Comparison of ENCODE assay signal across 23 cellular contexts in genomic region chr16:57633383-57634064, GRCh38. TPM values are rescaled to one million over a fixed set of nuclear protein-coding genes. Genes with fewer than 3 reads are reported as not detected.
DNase-seq lines count a peak whose midpoint lies in the region; ATAC-seq, FAIRE-seq and TF ChIP-seq lines count a peak whose summit lies in the region.
"Had no signal": no experiment of that assay in that cellular context is flagged by ENCODE, and none has a peak within 500 bp of the region (broad histone marks: within the 10 kb centered on the region; RNA-seq: fewer than 3 reads in every experiment).

No MANE protein-coding gene starts in this region.

- peak overlapping the region; percentile 43 for H3K4me2 ChIP-seq in PC-3 (ENCODE audit: low read length)

- FAIRE-seq in kidney (lab: Jason Lieb, UNC) = no peak
- FAIRE-seq: pancreas had no signal

- no peaks in the 10 kb centered on the region for H4K20me1 ChIP-seq in PC-3 (ENCODE audit: low read length)

- H3K27me3 ChIP-seq in PC-3 (ENCODE audit: low read length) (no peaks in the 10 kb centered on the region), stomach smooth muscle (ENCODE audit: control insufficient read depth in 1 of 2, insufficient read depth in 2 of 2, low read length in 2 of 2) (peaks cover 19 to 32% of the 10 kb centered on the region in 2 donors), sigmoid colon (peaks cover 7 to 77% (median 19%) of the 10 kb centered on the region in 3 donors)
- H3K27me3 ChIP-seq in naive thymus-derived CD4-positive, alpha-beta T cell (ENCODE audit: control insufficient read depth in 2 of 2, insufficient read depth in 2 of 2, low read length in 2 of 2) = peaks cover 0 to 4% of the 10 kb centered on the region in 2 donors
- H3K27me3 ChIP-seq: pancreas had no signal

- H3K4me1 ChIP-seq in HEK293 (ENCODE audit: control insufficient read depth, insufficient read depth, low read length) (no peaks in the 10 kb centered on the region), PC-3 (ENCODE audit: insufficient read depth, low read length) (peaks cover 46% of the 10 kb centered on the region), kidney (ENCODE audit: control insufficient read depth in 1 of 2, insufficient read depth in 1 of 2, low read depth in 1 of 2, low read length in 2 of 2) (peaks cover 70 to 76% of the 10 kb centered on the region in 2 donors), stomach smooth muscle (ENCODE audit: control insufficient read depth, insufficient read depth, low read length) (peaks cover 17% of the 10 kb centered on the region), sigmoid colon (peaks cover 0 to 9% (median 4%) of the 10 kb centered on the region in 4 donors)
- no peaks in the 10 kb centered on the region for H3K4me1 ChIP-seq in naive thymus-derived CD4-positive, alpha-beta T cell (ENCODE audit: control insufficient read depth in 2 of 2, insufficient read depth in 2 of 2, low read length in 2 of 2)

- WGBS in sigmoid colon, 2 donors = 89 to 93% methylated on average over 11 of the region's 11 CpGs

- H3F3A ChIP-seq in PC-3 (ENCODE audit: low read length, unreplicated experiment) = no peaks in the 10 kb centered on the region

- H2AFZ ChIP-seq in PC-3 (ENCODE audit: low read length) = no peak overlapping the region

- peaks cover 4 to 7% (median 6%) of the 10 kb centered on the region in 7 donors for H3K4me1 Mint-ChIP-seq in naive thymus-derived CD4-positive, alpha-beta T cell

- TF ChIP-seq POLR2A in sigmoid colon (IDR thresholded peaks at IDR 0.05) = no peak

- H3K36me3 Mint-ChIP-seq in naive thymus-derived CD4-positive, alpha-beta T cell = peaks cover 0 to 4% (median 0%) of the 10 kb centered on the region in 5 donors
- H3K36me3 Mint-ChIP-seq: CD8-positive, alpha-beta memory T cell; stimulated activated naive B cell treated with anti-CD40 and anti-IgM and Interleukin-4, amounts not matched to agents 10 μg/mL and 1 μg/mL and 100 μg/mL, for 72 hours had no signal

- no peak overlapping the region for H3K27ac ChIP-seq in HEK293 (ENCODE audit: extremely low read depth, low read depth, low read length)
- peak overlapping the region; percentile 68 for H3K27ac ChIP-seq in PC-3 (ENCODE audit: low read length)
- H3K27ac ChIP-seq in kidney (ENCODE audit: low read depth in 2 of 2, low read length in 2 of 2) = peak overlapping the region; percentile 75 to 98
- peak overlapping the region; percentile 11 for H3K27ac ChIP-seq in stomach smooth muscle (ENCODE audit: low read length)
- H3K27ac ChIP-seq in naive thymus-derived CD4-positive, alpha-beta T cell (ENCODE audit: low read depth, low read length) = no peak overlapping the region
- peak overlapping the region in 2 of 4 donors; percentile 18 to 42 for H3K27ac ChIP-seq in sigmoid colon

- no peak for ATAC-seq in PC-3
- ATAC-seq in naive thymus-derived CD4-positive, alpha-beta T cell = no peak
- ATAC-seq in omental fat pad (ENCODE audit: low FRiP score) = no peak
- ATAC-seq: effector memory CD8-positive, alpha-beta T cell; pancreas; stimulated activated naive B cell treated with anti-CD40 and anti-IgM and Interleukin-4, amounts not matched to agents 10 μg/mL and 1 μg/mL and 100 μg/mL, for 72 hours had no signal

- CTCF ChIA-PET in HEK293 (lab: Yijun Ruan, JAX) (interaction anchor here (0.6 to 8.7 kb wide), 3 partner anchors 15 to 35 kb away, joined by 3 to 60 read pairs (median 4); no protein-coding TSS in a partner anchor), PC-3 (lab: Charles Lee) (no interaction called here)
- CTCF ChIA-PET in naive thymus-derived CD4-positive, alpha-beta T cell (lab: Charles Lee) = no interaction called here

- H3K9me2 ChIP-seq in PC-3 (replicated peaks; ENCODE audit: low read length) = no peaks in the 10 kb centered on the region

- BruUV-seq in PC-3 (replicated peaks; lab: Mats Ljungman, UMichigan) = no TSS peak

- peaks cover 54% of the 10 kb centered on the region for H3K79me2 ChIP-seq in PC-3 (ENCODE audit: low read length)

- intact Hi-C loops in PC-3 (cut with micrococcal nuclease) (no loop called here), kidney (cut with DNase I) (no loop called here), sigmoid colon (cut with DNase I) (no loop called here)
- intact Hi-C loops in naive thymus-derived CD4-positive, alpha-beta T cell (cut with micrococcal nuclease) = no loop called here

- H3K27ac Mint-ChIP-seq in naive thymus-derived CD4-positive, alpha-beta T cell = no peak overlapping the region
- H3K27ac Mint-ChIP-seq: effector memory CD8-positive, alpha-beta T cell; stimulated activated naive B cell treated with anti-CD40 and anti-IgM and Interleukin-4, amounts not matched to agents 10 μg/mL and 1 μg/mL and 100 μg/mL, for 72 hours had no signal

- H3K36me3 ChIP-seq in HEK293 (ENCODE audit: control insufficient read depth in 2 of 2, insufficient read depth in 1 of 2, low read length in 2 of 2) (no peaks in the 10 kb centered on the region), PC-3 (ENCODE audit: low read depth, low read length) (no peaks in the 10 kb centered on the region; the same call in 1 of the 2 replicates), kidney (ENCODE audit: control insufficient read depth in 1 of 2, insufficient read depth in 2 of 2, low read length in 2 of 2) (peaks cover 0 to 5% of the 10 kb centered on the region in 2 donors), stomach smooth muscle (ENCODE audit: control insufficient read depth in 2 of 2, insufficient read depth in 2 of 2, low read length in 2 of 2) (no peaks in the 10 kb centered on the region), sigmoid colon (no peaks in the 10 kb centered on the region)
- H3K36me3 ChIP-seq in naive thymus-derived CD4-positive, alpha-beta T cell (ENCODE audit: control insufficient read depth in 2 of 3, insufficient read depth in 3 of 3, low read length in 3 of 3) = no peaks in the 10 kb centered on the region
- H3K36me3 ChIP-seq: pancreas had no signal

- H3K9me3 ChIP-seq in HEK293 (ENCODE audit: control insufficient read depth, insufficient read depth, low read depth, low read length) (no peaks in the 10 kb centered on the region), PC-3 (ENCODE audit: low read length) (no peaks in the 10 kb centered on the region), kidney (ENCODE audit: control insufficient read depth in 1 of 2, low read length in 2 of 2) (no peaks in the 10 kb centered on the region), stomach smooth muscle (ENCODE audit: control insufficient read depth in 2 of 2, low read length in 2 of 2) (no peaks in the 10 kb centered on the region), sigmoid colon (no peaks in the 10 kb centered on the region)
- H3K9me3 ChIP-seq in naive thymus-derived CD4-positive, alpha-beta T cell (ENCODE audit: control insufficient read depth in 2 of 3, low read length in 3 of 3) = no peaks in the 10 kb centered on the region
- H3K9me3 ChIP-seq: pancreas had no signal

- H3K4me3 ChIP-seq in HEK293 (ENCODE audit: low read depth, low read length) (no peak overlapping the region), PC-3 (ENCODE audit: low read length) (no peak overlapping the region), kidney (ENCODE audit: low read length in 2 of 2) (no peak overlapping the region), stomach smooth muscle (ENCODE audit: low read length in 2 of 2) (no peak overlapping the region), sigmoid colon (no peak overlapping the region)
- H3K4me3 ChIP-seq in naive thymus-derived CD4-positive, alpha-beta T cell (ENCODE audit: low read length) = no peak overlapping the region
- H3K4me3 ChIP-seq: pancreas had no signal

- H3K4me3 Mint-ChIP-seq in naive thymus-derived CD4-positive, alpha-beta T cell = no peak overlapping the region
- H3K4me3 Mint-ChIP-seq: CD8-positive, alpha-beta memory T cell; effector memory CD8-positive, alpha-beta T cell; H9; stimulated activated naive B cell treated with anti-CD40 and anti-IgM and Interleukin-4, amounts not matched to agents 10 μg/mL and 1 μg/mL and 100 μg/mL, for 72 hours had no signal

- POLR2A ChIA-PET in HEK293 (lab: Yijun Ruan, JAX) = interaction anchor here (0.6 kb wide), 1 partner anchor 394 kb away, joined by 5 read pairs; no protein-coding TSS in a partner anchor
- POLR2A ChIA-PET in PC-3 (lab: Charles Lee; ENCODE audit: unreplicated experiment) = no interaction called here
- POLR2A ChIA-PET in naive thymus-derived CD4-positive, alpha-beta T cell (lab: Charles Lee) = no interaction called here

- peak overlapping the region; percentile 17; the same call in 1 of the 2 replicates for H3K9ac ChIP-seq in PC-3 (ENCODE audit: low read length)
- H3K9ac ChIP-seq in kidney (ENCODE audit: low read length in 2 of 2) = peak overlapping the region in 1 of 2 donors; percentile 49
- no peak overlapping the region for H3K9ac ChIP-seq in stomach smooth muscle (ENCODE audit: low read length in 2 of 2)

- no peak for TF ChIP-seq EP300 in sigmoid colon (IDR thresholded peaks at IDR 0.05)

- no peaks in the 10 kb centered on the region for H3K9me3 Mint-ChIP-seq in naive thymus-derived CD4-positive, alpha-beta T cell
- H3K9me3 Mint-ChIP-seq: CD8-positive, alpha-beta memory T cell; effector memory CD8-positive, alpha-beta T cell; stimulated activated naive B cell treated with anti-CD40 and anti-IgM and Interleukin-4, amounts not matched to agents 10 μg/mL and 1 μg/mL and 100 μg/mL, for 72 hours had no signal

- H3K27me3 Mint-ChIP-seq in naive thymus-derived CD4-positive, alpha-beta T cell = peaks cover 14 to 30% (median 27%) of the 10 kb centered on the region in 5 donors

- DNase-seq in PC-3 (no peak), kidney (no peak), omental fat pad (ENCODE audit: low spot score) (no peak), sigmoid colon (no peak)
- no peak for DNase-seq in naive thymus-derived CD4-positive, alpha-beta T cell
- DNase-seq in activated T-cell treated with anti-CD3 and anti-CD28 coated beads, Interleukin-2, amount 50 U/mL, for 1 hour = no peak
- DNase-seq: activated CD4-positive, alpha-beta T cell treated with anti-CD3 and anti-CD28 coated beads for 1 hour; activated CD8-positive, alpha-beta memory T cell treated with anti-CD3 and anti-CD28 coated beads for 24 hours; activated naive CD4-positive, alpha-beta T cell treated with anti-CD3 and anti-CD28 coated beads, Interleukin-2, amount 50 U/mL, for 16 hours; activated T-cell treated with anti-CD3 and anti-CD28 coated beads, Interleukin-2, amount 50 U/mL, for 48 hours; aorta; CD8-positive, alpha-beta memory T cell; DMS79 treated with DMSO at 0.1 percent for 48 hours; effector memory CD8-positive, alpha-beta T cell; H9; NCI-H69; SHP77; stimulated activated CD4-positive, alpha-beta T cell treated with anti-CD3 and anti-CD28 coated beads, Interleukin-1b, Interleukin-23, amount 100 ng/mL, for 48 hours; stimulated activated naive B cell treated with anti-CD40 and anti-IgM and Interleukin-4, amounts not matched to agents 10 μg/mL and 1 μg/mL and 100 μg/mL, for 72 hours had no signal

- TF ChIP-seq CTCF in HEK293 (tag by site-specific recombination; IDR thresholded peaks at IDR 0.05) = no peak
- TF ChIP-seq CTCF in PC-3 (conservative IDR thresholded peaks at IDR 0.05; ENCODE audit: low read depth, low read length) = no peak
- no peak for TF ChIP-seq CTCF in kidney (IDR thresholded peaks at IDR 0.05; ENCODE audit: borderline replicate concordance, extremely low read depth, insufficient read depth)
- no peak for TF ChIP-seq CTCF in omental fat pad (IDR thresholded peaks at IDR 0.05)
- no peak for TF ChIP-seq CTCF in sigmoid colon (IDR thresholded peaks at IDR 0.05)

RNA-seq across cellular contexts. Expression of gene ADGRG1, which starts 5.1 kb away (rescaled TPM):
- 33.7 and 41.5 TPM in 2 replicates for total RNA-seq in PC-3 (2014; rRNA removed)
- 351 TPM for total RNA-seq in kidney
- 188 TPM for polyA plus RNA-seq in kidney (ENCODE audit: insufficient read depth, low read depth, low replicate concordance)
- total RNA-seq in naive thymus-derived CD4-positive, alpha-beta T cell = 10 to 100 TPM in 2 of 5 experiments, 1 to 10 TPM in 2, under 1 TPM in 1; 0.67 to 96.0 (median 5.0) TPM
- polyA plus RNA-seq in naive thymus-derived CD4-positive, alpha-beta T cell = under 1 TPM; 0.07 to 0.67 TPM
- 10 to 100 TPM; 15.3 to 99.1 (median 70.5) TPM for total RNA-seq in omental fat pad
- total RNA-seq in sigmoid colon = 1 to 10 TPM; 5.0 to 8.0 (median 6.7) TPM
- 10 to 100 TPM in 1 of 3 donors, 1 to 10 TPM in 2; 5.3 to 36.3 (median 7.8) TPM for polyA plus RNA-seq in sigmoid colon

RNA-seq across cellular contexts. Expression of gene ADGRG3, which starts 34.6 kb away (rescaled TPM):
- total RNA-seq in PC-3 (2014; rRNA removed) (not detected in 2 replicates), kidney (1.8 TPM), omental fat pad (10 to 100 TPM in 1 of 4 donors, 1 to 10 TPM in 3; 2.3 to 17.7 (median 4.4) TPM), sigmoid colon (1 to 10 TPM; 3.0 to 6.6 (median 4.9) TPM)
- polyA plus RNA-seq in kidney (ENCODE audit: insufficient read depth, low read depth, low replicate concordance) (0.17 TPM), sigmoid colon (1 to 10 TPM in 2 of 3 donors, under 1 TPM in 1; 0.69 to 3.6 (median 2.4) TPM)
- total RNA-seq in naive thymus-derived CD4-positive, alpha-beta T cell = 10 to 100 TPM in 1 of 5 experiments, 1 to 10 TPM in 1, not detected in 3; 4.9 to 14.1 TPM
- not detected for polyA plus RNA-seq in naive thymus-derived CD4-positive, alpha-beta T cell
- total RNA-seq: CD8-positive, alpha-beta memory T cell; chondrocyte had no signal
- polyA plus RNA-seq: CD8-positive, alpha-beta memory T cell had no signal

Comparison
In these comparisons a context has a peak if more than half of its experiments do, and no peak if none do; other contexts are left out.
1. H3K27ac ChIP-seq: peak in PC-3 (single experiment), kidney (2 of 2) and stomach smooth muscle (single experiment); none in HEK293 (single experiment) and naive thymus-derived CD4-positive, alpha-beta T cell (single experiment).